ENCODE assay signal across 2 cellular contexts in the genomic region with DNA sequence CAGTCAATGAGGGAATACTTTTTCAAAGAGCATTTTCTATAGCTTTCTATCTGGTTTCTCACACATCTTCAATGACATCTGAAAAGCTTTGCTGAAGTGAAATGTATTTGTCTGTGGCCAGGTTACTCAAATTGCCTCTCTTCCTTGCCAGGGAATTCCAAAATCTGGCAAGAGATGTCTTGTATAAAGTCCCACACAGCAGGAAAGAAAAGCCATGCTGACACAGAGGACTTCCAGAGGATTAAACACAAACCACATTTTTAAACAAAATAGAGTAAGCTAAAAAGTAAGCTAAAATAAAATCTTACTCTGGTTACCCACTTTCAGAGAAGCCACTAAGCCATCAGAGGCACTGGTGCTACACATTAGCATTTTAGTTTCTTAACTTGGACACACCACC.
TF ChIP-seq lines count a peak whose summit lies in the region.

No MANE protein-coding gene starts in this region.

TF ChIP-seq in A549, 52 proteins besides CTCF, POLR2A, EP300 and RAD21 (continued from another document):
- TF ChIP-seq, protein P1, sequence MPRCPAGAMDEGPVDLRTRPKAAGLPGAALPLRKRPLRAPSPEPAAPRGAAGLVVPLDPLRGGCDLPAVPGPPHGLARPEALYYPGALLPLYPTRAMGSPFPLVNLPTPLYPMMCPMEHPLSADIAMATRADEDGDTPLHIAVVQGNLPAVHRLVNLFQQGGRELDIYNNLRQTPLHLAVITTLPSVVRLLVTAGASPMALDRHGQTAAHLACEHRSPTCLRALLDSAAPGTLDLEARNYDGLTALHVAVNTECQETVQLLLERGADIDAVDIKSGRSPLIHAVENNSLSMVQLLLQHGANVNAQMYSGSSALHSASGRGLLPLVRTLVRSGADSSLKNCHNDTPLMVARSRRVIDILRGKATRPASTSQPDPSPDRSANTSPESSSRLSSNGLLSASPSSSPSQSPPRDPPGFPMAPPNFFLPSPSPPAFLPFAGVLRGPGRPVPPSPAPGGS (IDR thresholded peaks at IDR 0.05), result no peak
- TF ChIP-seq EHF (CRISPR knock-in tag; IDR thresholded peaks at IDR 0.05) (no peak), NR3C1 (IDR thresholded peaks at IDR 0.05) (no peak), ZSCAN20 (CRISPR knock-in tag; IDR thresholded peaks at IDR 0.05) (no peak), HEYL (CRISPR knock-in tag; IDR thresholded peaks at IDR 0.05) (no peak), FOSB (CRISPR knock-in tag; IDR thresholded peaks at IDR 0.05) (no peak), ZNF302 (CRISPR knock-in tag; IDR thresholded peaks at IDR 0.05) (no peak), GATA3 (IDR thresholded peaks at IDR 0.05; ENCODE audit: borderline replicate concordance) (no peak)
- TF ChIP-seq, protein P2, sequence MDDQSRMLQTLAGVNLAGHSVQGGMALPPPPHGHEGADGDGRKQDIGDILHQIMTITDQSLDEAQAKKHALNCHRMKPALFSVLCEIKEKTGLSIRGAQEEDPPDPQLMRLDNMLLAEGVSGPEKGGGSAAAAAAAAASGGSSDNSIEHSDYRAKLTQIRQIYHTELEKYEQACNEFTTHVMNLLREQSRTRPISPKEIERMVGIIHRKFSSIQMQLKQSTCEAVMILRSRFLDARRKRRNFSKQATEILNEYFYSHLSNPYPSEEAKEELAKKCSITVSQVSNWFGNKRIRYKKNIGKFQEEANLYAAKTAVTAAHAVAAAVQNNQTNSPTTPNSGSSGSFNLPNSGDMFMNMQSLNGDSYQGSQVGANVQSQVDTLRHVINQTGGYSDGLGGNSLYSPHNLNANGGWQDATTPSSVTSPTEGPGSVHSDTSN (IDR thresholded peaks at IDR 0.05), result no peak
- TF ChIP-seq, protein P3, sequence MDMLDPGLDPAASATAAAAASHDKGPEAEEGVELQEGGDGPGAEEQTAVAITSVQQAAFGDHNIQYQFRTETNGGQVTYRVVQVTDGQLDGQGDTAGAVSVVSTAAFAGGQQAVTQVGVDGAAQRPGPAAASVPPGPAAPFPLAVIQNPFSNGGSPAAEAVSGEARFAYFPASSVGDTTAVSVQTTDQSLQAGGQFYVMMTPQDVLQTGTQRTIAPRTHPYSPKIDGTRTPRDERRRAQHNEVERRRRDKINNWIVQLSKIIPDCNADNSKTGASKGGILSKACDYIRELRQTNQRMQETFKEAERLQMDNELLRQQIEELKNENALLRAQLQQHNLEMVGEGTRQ (IDR thresholded peaks at IDR 0.05), result no peak

TF ChIP-seq in HCT116, 20 proteins besides CTCF, POLR2A, EP300 and RAD21 (continued from another document):
- TF ChIP-seq, protein P4, sequence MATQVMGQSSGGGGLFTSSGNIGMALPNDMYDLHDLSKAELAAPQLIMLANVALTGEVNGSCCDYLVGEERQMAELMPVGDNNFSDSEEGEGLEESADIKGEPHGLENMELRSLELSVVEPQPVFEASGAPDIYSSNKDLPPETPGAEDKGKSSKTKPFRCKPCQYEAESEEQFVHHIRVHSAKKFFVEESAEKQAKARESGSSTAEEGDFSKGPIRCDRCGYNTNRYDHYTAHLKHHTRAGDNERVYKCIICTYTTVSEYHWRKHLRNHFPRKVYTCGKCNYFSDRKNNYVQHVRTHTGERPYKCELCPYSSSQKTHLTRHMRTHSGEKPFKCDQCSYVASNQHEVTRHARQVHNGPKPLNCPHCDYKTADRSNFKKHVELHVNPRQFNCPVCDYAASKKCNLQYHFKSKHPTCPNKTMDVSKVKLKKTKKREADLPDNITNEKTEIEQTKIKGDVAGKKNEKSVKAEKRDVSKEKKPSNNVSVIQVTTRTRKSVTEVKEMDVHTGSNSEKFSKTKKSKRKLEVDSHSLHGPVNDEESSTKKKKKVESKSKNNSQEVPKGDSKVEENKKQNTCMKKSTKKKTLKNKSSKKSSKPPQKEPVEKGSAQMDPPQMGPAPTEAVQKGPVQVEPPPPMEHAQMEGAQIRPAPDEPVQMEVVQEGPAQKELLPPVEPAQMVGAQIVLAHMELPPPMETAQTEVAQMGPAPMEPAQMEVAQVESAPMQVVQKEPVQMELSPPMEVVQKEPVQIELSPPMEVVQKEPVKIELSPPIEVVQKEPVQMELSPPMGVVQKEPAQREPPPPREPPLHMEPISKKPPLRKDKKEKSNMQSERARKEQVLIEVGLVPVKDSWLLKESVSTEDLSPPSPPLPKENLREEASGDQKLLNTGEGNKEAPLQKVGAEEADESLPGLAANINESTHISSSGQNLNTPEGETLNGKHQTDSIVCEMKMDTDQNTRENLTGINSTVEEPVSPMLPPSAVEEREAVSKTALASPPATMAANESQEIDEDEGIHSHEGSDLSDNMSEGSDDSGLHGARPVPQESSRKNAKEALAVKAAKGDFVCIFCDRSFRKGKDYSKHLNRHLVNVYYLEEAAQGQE (IDR thresholded peaks at IDR 0.05; ENCODE audit: low read depth), result no peak
- TF ChIP-seq, protein P5, sequence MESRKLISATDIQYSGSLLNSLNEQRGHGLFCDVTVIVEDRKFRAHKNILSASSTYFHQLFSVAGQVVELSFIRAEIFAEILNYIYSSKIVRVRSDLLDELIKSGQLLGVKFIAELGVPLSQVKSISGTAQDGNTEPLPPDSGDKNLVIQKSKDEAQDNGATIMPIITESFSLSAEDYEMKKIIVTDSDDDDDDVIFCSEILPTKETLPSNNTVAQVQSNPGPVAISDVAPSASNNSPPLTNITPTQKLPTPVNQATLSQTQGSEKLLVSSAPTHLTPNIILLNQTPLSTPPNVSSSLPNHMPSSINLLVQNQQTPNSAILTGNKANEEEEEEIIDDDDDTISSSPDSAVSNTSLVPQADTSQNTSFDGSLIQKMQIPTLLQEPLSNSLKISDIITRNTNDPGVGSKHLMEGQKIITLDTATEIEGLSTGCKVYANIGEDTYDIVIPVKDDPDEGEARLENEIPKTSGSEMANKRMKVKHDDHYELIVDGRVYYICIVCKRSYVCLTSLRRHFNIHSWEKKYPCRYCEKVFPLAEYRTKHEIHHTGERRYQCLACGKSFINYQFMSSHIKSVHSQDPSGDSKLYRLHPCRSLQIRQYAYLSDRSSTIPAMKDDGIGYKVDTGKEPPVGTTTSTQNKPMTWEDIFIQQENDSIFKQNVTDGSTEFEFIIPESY (IDR thresholded peaks at IDR 0.05; ENCODE audit: extremely low read depth, insufficient replicate concordance, low read length), result no peak
- TF ChIP-seq CBX3 (IDR thresholded peaks at IDR 0.05; ENCODE audit: low read depth) (no peak), EGR1 (IDR thresholded peaks at IDR 0.05; ENCODE audit: low read depth) (no peak), CEBPB (IDR thresholded peaks at IDR 0.05; ENCODE audit: low read depth) (no peak)
